In the genomic region with DNA sequence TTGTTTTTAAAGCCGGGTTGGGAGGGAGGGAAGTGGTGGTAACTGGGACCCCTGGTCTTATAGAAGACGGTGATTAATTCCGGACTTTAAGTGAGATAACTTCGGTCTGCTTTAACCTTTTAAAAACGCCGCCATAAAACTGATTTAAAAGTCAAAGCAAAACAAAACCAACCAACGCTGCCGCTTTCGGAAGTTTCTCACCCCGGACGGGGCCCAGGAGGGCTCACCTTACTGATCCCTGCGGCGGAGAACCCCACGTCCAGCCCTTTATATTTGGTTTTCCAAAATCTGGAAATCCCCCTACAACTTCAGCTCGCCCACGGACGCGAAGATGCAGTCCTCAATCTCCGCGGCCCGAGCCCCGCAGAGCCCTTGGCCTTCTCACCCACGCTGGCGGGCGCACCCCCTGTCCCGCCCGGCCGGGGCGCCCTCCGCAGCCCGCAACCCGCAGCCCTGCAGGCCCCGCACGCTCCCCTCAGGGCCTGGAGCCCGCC, we compare ENCODE assay signal across 9 cellular contexts. TPM values are rescaled to one million over a fixed set of nuclear protein-coding genes. Genes with fewer than 3 reads are reported as not detected.
DNase-seq lines count a peak whose midpoint lies in the region; ATAC-seq and TF ChIP-seq lines count a peak whose summit lies in the region.
"Had no signal": no experiment of that assay in that cellular context is flagged by ENCODE, and none has a peak within 500 bp of the region (broad histone marks: within the 10 kb centered on the region; RNA-seq: fewer than 3 reads in every experiment).

No MANE protein-coding gene starts in this region.

- no peak overlapping the region for H3K27ac ChIP-seq in OCI-LY1 (ENCODE audit: low read depth, low read length, poor library complexity, severe bottlenecking)
- H3K27ac ChIP-seq in mesenchymal stem cell (ENCODE audit: low read length, poor library complexity, severe bottlenecking) = no peak overlapping the region
- peak overlapping the region; percentile 64 to 94 (median 83) for H3K27ac ChIP-seq in stomach

- H3K36me3 Mint-ChIP-seq in central memory CD8-positive, alpha-beta T cell (ENCODE audit: insufficient read depth) = peaks cover 20% of the 10 kb centered on the region

- H2BK5ac ChIP-seq in mesenchymal stem cell (ENCODE audit: low read depth, low read length, poor library complexity, severe bottlenecking) = no peak overlapping the region

- peak; percentile 67 for ATAC-seq in HG02852 (IDR thresholded peaks at IDR 0.05; ENCODE audit: unreplicated experiment)
- ATAC-seq in central memory CD8-positive, alpha-beta T cell (replicated peaks; ENCODE audit: extremely low read depth, poor library complexity, severe bottlenecking) = peak; percentile 68

- H3K4me1 Mint-ChIP-seq in central memory CD8-positive, alpha-beta T cell = peaks cover 48% of the 10 kb centered on the region

- H2AK5ac ChIP-seq in mesenchymal stem cell (ENCODE audit: low read length, severe bottlenecking) = no peak overlapping the region

- H3K9me3 ChIP-seq in OCI-LY1 (ENCODE audit: low read length) (no peaks in the 10 kb centered on the region), mesenchymal stem cell (ENCODE audit: control insufficient read depth, low read length) (no peaks in the 10 kb centered on the region), stomach (no peaks in the 10 kb centered on the region)

- peak overlapping the region; percentile 64 for H3K27ac Mint-ChIP-seq in central memory CD8-positive, alpha-beta T cell (ENCODE audit: low read depth)

- H3K4me3 ChIP-seq in OCI-LY1 (ENCODE audit: low read depth, low read length, poor library complexity, severe bottlenecking) (peak overlapping the region; percentile 85), mesenchymal stem cell (ENCODE audit: insufficient read depth in 1 of 2, low read depth in 1 of 2, low read length in 2 of 2) (peak overlapping the region; percentile 89 to 93), stomach (peak overlapping the region; percentile 62 to 91 (median 80))

- H2BK15ac ChIP-seq in mesenchymal stem cell (ENCODE audit: low read depth, poor library complexity, severe bottlenecking) = peak overlapping the region; percentile 68

- no peaks in the 10 kb centered on the region for H3K27me3 Mint-ChIP-seq in central memory CD8-positive, alpha-beta T cell

- H4K91ac ChIP-seq in mesenchymal stem cell (ENCODE audit: low read length) = no peak overlapping the region

- peak overlapping the region; percentile 69 to 81 for H3K4ac ChIP-seq in mesenchymal stem cell (ENCODE audit: low read depth in 1 of 2, low read length in 2 of 2)

- H3K18ac ChIP-seq in mesenchymal stem cell (ENCODE audit: low read depth in 1 of 2, low read length in 2 of 2) = peak overlapping the region; percentile 61 to 98

- H2BK12ac ChIP-seq in mesenchymal stem cell (ENCODE audit: low read length in 2 of 2) = no peak overlapping the region

- no peak for TF ChIP-seq POLR2A in stomach (IDR thresholded peaks at IDR 0.05)

- under 1% methylated on average over 33 of the region's 35 CpGs for WGBS in mesenchymal stem cell
- 0 to 1% (median 1%) methylated on average over 31 to 35 of the region's 35 CpGs for WGBS in stomach, 5 donors

- no peaks in the 10 kb centered on the region for H3F3A ChIP-seq in OCI-LY1 (ENCODE audit: insufficient read depth, low read length)

- no peaks in the 10 kb centered on the region for H3K9me2 ChIP-seq in OCI-LY1 (ENCODE audit: low read depth, low read length)

- H3K4me2 ChIP-seq in OCI-LY1 (ENCODE audit: low read length) (peak overlapping the region; percentile 66), mesenchymal stem cell (ENCODE audit: low read length, poor library complexity, severe bottlenecking) (peak overlapping the region; percentile 71)

- peaks cover 36% of the 10 kb centered on the region for H3K4me1 ChIP-seq in OCI-LY1 (ENCODE audit: insufficient read depth, low read length, severe bottlenecking)
- peaks cover 5% of the 10 kb centered on the region for H3K4me1 ChIP-seq in mesenchymal stem cell (ENCODE audit: control insufficient read depth, insufficient read depth, low read depth, low read length)
- peaks cover 12 to 50% (median 27%) of the 10 kb centered on the region in 4 donors for H3K4me1 ChIP-seq in stomach

- peak overlapping the region; percentile 99 for H3K4me3 Mint-ChIP-seq in central memory CD8-positive, alpha-beta T cell

- H3K36me3 ChIP-seq in OCI-LY1 (ENCODE audit: insufficient read depth, low read length) (no peaks in the 10 kb centered on the region; the same call in 1 of the 2 replicates), mesenchymal stem cell (ENCODE audit: control insufficient read depth in 1 of 2, insufficient read depth in 2 of 2, low read depth in 1 of 2, low read length in 2 of 2) (no peaks in the 10 kb centered on the region), stomach (no peaks in the 10 kb centered on the region)

- no peaks in the 10 kb centered on the region for H3K27me3 ChIP-seq in OCI-LY1 (ENCODE audit: insufficient read depth, low read length)
- H3K27me3 ChIP-seq in mesenchymal stem cell (ENCODE audit: control insufficient read depth in 1 of 2, insufficient read depth in 1 of 2, low read length in 2 of 2) = no peaks in the 10 kb centered on the region
- H3K27me3 ChIP-seq in stomach = no peaks in the 10 kb centered on the region

- H3K23ac ChIP-seq in mesenchymal stem cell (ENCODE audit: low read length in 2 of 2) = peak overlapping the region in 1 of 2 experiments; percentile 99

- TF ChIP-seq CTCF in OCI-LY1 (IDR thresholded peaks at IDR 0.05; ENCODE audit: low read length) (no peak), stomach (IDR thresholded peaks at IDR 0.05) (peak in 1 of 7 experiments; percentile 12)

- H2BK120ac ChIP-seq in mesenchymal stem cell (ENCODE audit: low read depth, low read length) = peak overlapping the region; percentile 30

- TF ChIP-seq EP300 in stomach (IDR thresholded peaks at IDR 0.05) = no peak

- H4K8ac ChIP-seq in mesenchymal stem cell (ENCODE audit: low read length) = peak overlapping the region; percentile 39

- H3K9me3 Mint-ChIP-seq in central memory CD8-positive, alpha-beta T cell = no peaks in the 10 kb centered on the region

- peak overlapping the region; percentile 85 for H3K9ac ChIP-seq in OCI-LY1 (ENCODE audit: low read length)
- peak overlapping the region; percentile 91 for H3K9ac ChIP-seq in mesenchymal stem cell (ENCODE audit: low read length)

- no peaks in the 10 kb centered on the region for H4K20me1 ChIP-seq in OCI-LY1 (ENCODE audit: insufficient read depth, low read length)

- no peaks in the 10 kb centered on the region for H3K79me2 ChIP-seq in OCI-LY1 (ENCODE audit: insufficient read depth, low read length)

- intact Hi-C loops in stomach (cut with DNase I; ENCODE audit: low total_unique reads) = no loop called here

- H3K14ac ChIP-seq in mesenchymal stem cell (ENCODE audit: low read length in 2 of 2) = no peak overlapping the region

- DNase-seq in NCI-H345 treated with DMSO at 0.1 percent for 48 hours (lab: John Stamatoyannopoulos, UW; ENCODE audit: unreplicated experiment) (peak; percentile 10), NCI-H345 (lab: John Stamatoyannopoulos, UW) (no peak), mesenchymal stem cell (peak; percentile 62), stomach (no peak), GM03348 (ENCODE audit: low spot score) (no peak)
- peak; percentile 42 to 49 for DNase-seq in central memory CD8-positive, alpha-beta T cell (ENCODE audit: low spot score in 2 of 2)

- no peak overlapping the region; the same call in 1 of the 2 replicates for H2AFZ ChIP-seq in OCI-LY1 (ENCODE audit: low read length)
- H2AFZ ChIP-seq in mesenchymal stem cell (ENCODE audit: low read depth, low read length) = peak overlapping the region; percentile 94

- H3K79me1 ChIP-seq in mesenchymal stem cell (replicated peaks; ENCODE audit: low read length, poor library complexity, severe bottlenecking) = peaks cover 15% of the 10 kb centered on the region

RNA-seq across cellular contexts. Expression of a gene that starts 0.4 kb away (rescaled TPM):
- polyA plus RNA-seq in mesenchymal stem cell (2013, experiment 1 of 2) = 10.4 TPM
- polyA plus RNA-seq in mesenchymal stem cell (2013, experiment 2 of 2) = 11.0 TPM
- 10 to 100 TPM in 2 of 5 donors, 1 to 10 TPM in 2, under 1 TPM in 1; 0.87 to 23.9 (median 8.9) TPM for total RNA-seq in stomach
- 1 to 10 TPM; 5.5 to 8.9 (median 7.2) TPM for polyA plus RNA-seq in stomach

RNA-seq across cellular contexts. Expression of a gene that starts 29.6 kb away (rescaled TPM):
- not detected for polyA plus RNA-seq in mesenchymal stem cell (2013, experiment 1 of 2)
- polyA plus RNA-seq in mesenchymal stem cell (2013, experiment 2 of 2) = not detected
- under 1 TPM in 1 of 5 donors, not detected in 4; 0.18 TPM for total RNA-seq in stomach
- not detected for polyA plus RNA-seq in stomach
- total RNA-seq: lung microvascular endothelial cell had no signal

Comparison
In these comparisons a context has a peak if more than half of its experiments do, and no peak if none do; other contexts are left out.
1. DNase-seq: peak in NCI-H345 treated with DMSO at 0.1 percent for 48 hours (single experiment), central memory CD8-positive, alpha-beta T cell (2 of 2) and mesenchymal stem cell (single experiment); none in NCI-H345 (single experiment), stomach (single experiment) and GM03348 (single experiment).
2. H3K27ac ChIP-seq: peak in stomach (5 of 5); none in OCI-LY1 (single experiment) and mesenchymal stem cell (single experiment).
3. Peak in every context shown above with its lines, with median percentiles within 50 percentile points of each other: H3K4me3 ChIP-seq.